8 cellular contexts compared by ENCODE assay signal in the genomic region with DNA sequence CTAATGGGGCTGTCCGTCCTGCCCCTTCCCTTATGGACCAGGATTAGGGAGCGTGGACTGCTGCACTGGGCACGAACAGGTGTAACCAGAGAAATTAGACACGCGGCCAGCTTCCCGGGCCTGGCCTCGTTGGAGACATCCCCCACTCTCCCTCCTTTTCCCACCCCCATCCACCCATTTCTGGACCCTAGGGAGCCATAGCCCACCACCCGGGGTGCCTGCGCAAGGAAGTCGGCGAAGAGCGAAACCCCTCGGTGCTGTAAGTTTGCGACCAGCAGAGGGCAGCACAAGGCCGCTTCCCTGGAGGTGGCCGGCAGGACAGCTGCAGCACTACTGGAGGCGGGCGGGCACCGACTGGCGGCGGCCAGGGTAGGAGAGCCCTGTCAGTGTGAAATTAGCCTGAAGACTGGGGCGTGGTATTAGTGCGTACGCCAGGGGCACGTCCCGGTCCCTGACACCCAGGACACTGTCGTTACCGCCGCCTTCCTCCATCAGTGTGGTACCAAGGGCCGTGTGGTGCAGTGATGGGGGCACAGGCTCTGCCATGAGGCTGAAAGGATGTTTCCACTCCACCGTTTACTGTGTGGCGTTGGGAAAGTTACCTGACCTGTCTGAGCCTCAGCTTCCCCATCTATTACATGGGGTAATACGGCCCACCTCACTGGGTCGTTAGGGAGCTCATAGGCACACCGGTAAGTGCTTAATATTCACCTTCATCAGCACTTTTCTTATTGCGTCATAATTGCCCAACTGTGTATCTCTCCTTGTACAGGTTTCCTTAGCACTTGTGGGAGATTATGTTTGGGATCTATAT. TPM values are rescaled to one million over a fixed set of nuclear protein-coding genes. Genes with fewer than 3 reads are reported as not detected.
DNase-seq lines count a peak whose midpoint lies in the region; ATAC-seq and TF ChIP-seq lines count a peak whose summit lies in the region.

No MANE protein-coding gene starts in this region.

- peak; percentile 70 for ATAC-seq in GM21529 (IDR thresholded peaks at IDR 0.05; ENCODE audit: unreplicated experiment)
- ATAC-seq in RWPE2 (ENCODE audit: low read depth), result peak; percentile 96
- ATAC-seq in stimulated activated naive CD8-positive, alpha-beta T cell treated with anti-CD3 and anti-CD28 coated beads, Interleukin-15, amount 100 ng/mL, for 72 hours, result peak; percentile 95

- no peak overlapping the region for H3K27ac ChIP-seq in RWPE2 (ENCODE audit: poor library complexity, severe bottlenecking)
- H3K27ac ChIP-seq in fibroblast of lung (ENCODE audit: insufficient read depth, low read length), result no peak overlapping the region
- H3K27ac ChIP-seq in neural progenitor cell, result no peak overlapping the region

- no peaks in the 10 kb centered on the region for H3K36me3 Mint-ChIP-seq in CD14-positive monocyte
- no peaks in the 10 kb centered on the region for H3K36me3 Mint-ChIP-seq in activated T-helper 1 cell treated with anti-CD3 and anti-CD28 coated beads, Interleukin-12 subunit alpha, Interleukin-12 subunit beta, Interleukin-2, Interleukin-4 antibody, amounts not matched to agents 30 ng/mL and 10 ng/mL and 1 ng/mL, durations not matched to agents 14 hours and 24 hours and 36 hours (ENCODE audit: low read depth)
- no peaks in the 10 kb centered on the region for H3K36me3 Mint-ChIP-seq in neural progenitor cell

- no peak overlapping the region for H3K4me2 ChIP-seq in fibroblast of lung (ENCODE audit: extremely low read depth, insufficient read depth, low read length)
- no peak overlapping the region for H3K4me2 ChIP-seq in neural progenitor cell

- H3K4me1 Mint-ChIP-seq in CD14-positive monocyte, result peaks cover 4% of the 10 kb centered on the region
- peaks cover 7% of the 10 kb centered on the region for H3K4me1 Mint-ChIP-seq in activated T-helper 1 cell treated with anti-CD3 and anti-CD28 coated beads, Interleukin-12 subunit alpha, Interleukin-12 subunit beta, Interleukin-2, Interleukin-4 antibody, amounts not matched to agents 30 ng/mL and 10 ng/mL and 1 ng/mL, durations not matched to agents 14 hours and 24 hours and 36 hours (ENCODE audit: low read depth)
- peaks cover 4% of the 10 kb centered on the region for H3K4me1 Mint-ChIP-seq in neural progenitor cell
- H3K4me1 Mint-ChIP-seq in stimulated activated naive CD8-positive, alpha-beta T cell treated with anti-CD3 and anti-CD28 coated beads, Interleukin-15, amount 100 ng/mL, for 72 hours, result peaks cover 6% of the 10 kb centered on the region

- intact Hi-C loops in CD14-positive monocyte (cut with micrococcal nuclease), result loop anchor here (5.0 kb wide), 3 partner anchors 46 to 84 kb away; no protein-coding TSS in a partner anchor
- intact Hi-C loops in activated T-helper 1 cell treated with anti-CD3 and anti-CD28 coated beads, Interleukin-12 subunit alpha, Interleukin-12 subunit beta, Interleukin-2, Interleukin-4 antibody, amounts not matched to agents 30 ng/mL and 10 ng/mL and 1 ng/mL, durations not matched to agents 14 hours and 24 hours and 36 hours (cut with micrococcal nuclease), result loop anchor here (1.0 to 10.0 kb wide), 5 partner anchors 15 to 217 kb away; no protein-coding TSS in a partner anchor

- H3K27me3 ChIP-seq in RWPE2 (ENCODE audit: insufficient read depth, poor library complexity, severe bottlenecking) (peaks cover 3% of the 10 kb centered on the region), fibroblast of lung (ENCODE audit: control insufficient read depth, insufficient read depth, low read length) (no peaks in the 10 kb centered on the region), neural progenitor cell (peaks cover 84% of the 10 kb centered on the region)

- no peaks in the 10 kb centered on the region for H3K79me2 ChIP-seq in fibroblast of lung (ENCODE audit: control insufficient read depth, insufficient read depth, low read length)
- no peaks in the 10 kb centered on the region for H3K79me2 ChIP-seq in neural progenitor cell (ENCODE audit: low read depth)

- H2AFZ ChIP-seq in fibroblast of lung (ENCODE audit: low read length) (no peak overlapping the region), neural progenitor cell (replicated peaks) (no peak overlapping the region)

- no peaks in the 10 kb centered on the region for H3K4me1 ChIP-seq in RWPE2 (ENCODE audit: insufficient read depth, poor library complexity, severe bottlenecking)
- peaks cover 2% of the 10 kb centered on the region for H3K4me1 ChIP-seq in fibroblast of lung (ENCODE audit: control insufficient read depth, extremely low read depth, insufficient read depth, low read length)
- H3K4me1 ChIP-seq in neural progenitor cell, result no peaks in the 10 kb centered on the region

- H3K4me3 Mint-ChIP-seq in CD14-positive monocyte, result peak overlapping the region in 1 of 2 donors; percentile 74
- H3K4me3 Mint-ChIP-seq in activated T-helper 1 cell treated with anti-CD3 and anti-CD28 coated beads, Interleukin-12 subunit alpha, Interleukin-12 subunit beta, Interleukin-2, Interleukin-4 antibody, amounts not matched to agents 30 ng/mL and 10 ng/mL and 1 ng/mL, durations not matched to agents 14 hours and 24 hours and 36 hours, result peak overlapping the region; percentile 15
- H3K4me3 Mint-ChIP-seq in neural progenitor cell, result no peak overlapping the region
- peak overlapping the region; percentile 46 to 66 for H3K4me3 Mint-ChIP-seq in stimulated activated naive CD8-positive, alpha-beta T cell treated with anti-CD3 and anti-CD28 coated beads, Interleukin-15, amount 100 ng/mL, for 72 hours

- no peaks in the 10 kb centered on the region for H4K20me1 ChIP-seq in fibroblast of lung (ENCODE audit: control insufficient read depth, extremely low read depth, insufficient read depth, low read length)
- no peaks in the 10 kb centered on the region for H4K20me1 ChIP-seq in neural progenitor cell (ENCODE audit: low read depth)

- H3K9ac ChIP-seq in fibroblast of lung (ENCODE audit: insufficient read depth, low read length) (no peak overlapping the region), neural progenitor cell (no peak overlapping the region)

- DNase-seq in CD14-positive monocyte (ENCODE audit: low spot score), result peak; percentile 78
- peak; percentile 64 for DNase-seq in M059J (ENCODE audit: low read depth)
- peak; percentile 79 for DNase-seq in RWPE2 (ENCODE audit: low spot score)
- DNase-seq in activated T-helper 1 cell treated with anti-CD3 and anti-CD28 coated beads, Interleukin-12 subunit alpha, Interleukin-12 subunit beta, Interleukin-2, Interleukin-4 antibody, amounts not matched to agents 30 ng/mL and 10 ng/mL and 1 ng/mL, durations not matched to agents 14 hours and 24 hours and 36 hours (ENCODE audit: low spot score), result peak; percentile 72
- peak; percentile 55 to 76 for DNase-seq in fibroblast of lung (ENCODE audit: low read depth in 2 of 2)
- peak; percentile 93 for DNase-seq in neural progenitor cell (ENCODE audit: low spot score)
- DNase-seq in stimulated activated naive CD8-positive, alpha-beta T cell treated with anti-CD3 and anti-CD28 coated beads, Interleukin-15, amount 100 ng/mL, for 72 hours, result peak; percentile 83 to 86

- H3K27ac Mint-ChIP-seq in CD14-positive monocyte, result no peak overlapping the region
- H3K27ac Mint-ChIP-seq in activated T-helper 1 cell treated with anti-CD3 and anti-CD28 coated beads, Interleukin-12 subunit alpha, Interleukin-12 subunit beta, Interleukin-2, Interleukin-4 antibody, amounts not matched to agents 30 ng/mL and 10 ng/mL and 1 ng/mL, durations not matched to agents 14 hours and 24 hours and 36 hours, result no peak overlapping the region
- no peak overlapping the region for H3K27ac Mint-ChIP-seq in neural progenitor cell
- H3K27ac Mint-ChIP-seq in stimulated activated naive CD8-positive, alpha-beta T cell treated with anti-CD3 and anti-CD28 coated beads, Interleukin-15, amount 100 ng/mL, for 72 hours, result no peak overlapping the region

- peak; percentile 90 for TF ChIP-seq CTCF in CD14-positive monocyte (IDR thresholded peaks at IDR 0.05)
- TF ChIP-seq CTCF in RWPE2 (IDR thresholded peaks at IDR 0.05; ENCODE audit: poor library complexity, severe bottlenecking), result peak; percentile 95
- TF ChIP-seq CTCF in fibroblast of lung (conservative IDR thresholded peaks at IDR 0.05 in 1 of 2, IDR thresholded peaks at IDR 0.05 in 1 of 2; ENCODE audit: low read depth in 1 of 2, low read length in 2 of 2), result peak; percentile 65 to 87
- peak; percentile 90 for TF ChIP-seq CTCF in neural progenitor cell (IDR thresholded peaks at IDR 0.05)

- peaks cover 41 to 67% (median 66%) of the 10 kb centered on the region in 3 donors for H3K27me3 Mint-ChIP-seq in CD14-positive monocyte (ENCODE audit: low read depth in 3 of 3)
- peaks cover 10% of the 10 kb centered on the region for H3K27me3 Mint-ChIP-seq in activated T-helper 1 cell treated with anti-CD3 and anti-CD28 coated beads, Interleukin-12 subunit alpha, Interleukin-12 subunit beta, Interleukin-2, Interleukin-4 antibody, amounts not matched to agents 30 ng/mL and 10 ng/mL and 1 ng/mL, durations not matched to agents 14 hours and 24 hours and 36 hours (ENCODE audit: insufficient read depth)
- H3K27me3 Mint-ChIP-seq in neural progenitor cell (ENCODE audit: insufficient read depth, low read depth), result peaks cover 31% of the 10 kb centered on the region
- H3K27me3 Mint-ChIP-seq in stimulated activated naive CD8-positive, alpha-beta T cell treated with anti-CD3 and anti-CD28 coated beads, Interleukin-15, amount 100 ng/mL, for 72 hours, result peaks cover 64% of the 10 kb centered on the region

- H3F3A ChIP-seq in neural progenitor cell (ENCODE audit: low read depth), result no peaks in the 10 kb centered on the region

- H3K9me3 ChIP-seq in RWPE2 (ENCODE audit: severe bottlenecking), result no peaks in the 10 kb centered on the region
- no peaks in the 10 kb centered on the region for H3K9me3 ChIP-seq in fibroblast of lung (ENCODE audit: control insufficient read depth, insufficient read depth, low read depth, low read length)
- H3K9me3 ChIP-seq in neural progenitor cell (ENCODE audit: low read depth), result no peaks in the 10 kb centered on the region

- H3K36me3 ChIP-seq in RWPE2 (ENCODE audit: low read depth) (no peaks in the 10 kb centered on the region), fibroblast of lung (ENCODE audit: control insufficient read depth, insufficient read depth, low read length) (no peaks in the 10 kb centered on the region), neural progenitor cell (no peaks in the 10 kb centered on the region)

- no peak overlapping the region for H3K4me3 ChIP-seq in RWPE2 (ENCODE audit: severe bottlenecking)
- H3K4me3 ChIP-seq in fibroblast of lung (replicated peaks in 1 of 4; ENCODE audit: control extremely low read depth in 1 of 4, insufficient read depth in 1 of 4, low read depth in 3 of 4, low read length in 4 of 4), result peak overlapping the region in 1 of 4 experiments; percentile 10
- no peak overlapping the region for H3K4me3 ChIP-seq in neural progenitor cell

- H3K9me3 Mint-ChIP-seq in CD14-positive monocyte (peaks cover 0 to 2% (median 0%) of the 10 kb centered on the region in 7 donors), neural progenitor cell (no peaks in the 10 kb centered on the region)
- no peaks in the 10 kb centered on the region for H3K9me3 Mint-ChIP-seq in activated T-helper 1 cell treated with anti-CD3 and anti-CD28 coated beads, Interleukin-12 subunit alpha, Interleukin-12 subunit beta, Interleukin-2, Interleukin-4 antibody, amounts not matched to agents 30 ng/mL and 10 ng/mL and 1 ng/mL, durations not matched to agents 14 hours and 24 hours and 36 hours
- no peaks in the 10 kb centered on the region for H3K9me3 Mint-ChIP-seq in stimulated activated naive CD8-positive, alpha-beta T cell treated with anti-CD3 and anti-CD28 coated beads, Interleukin-15, amount 100 ng/mL, for 72 hours

RNA-seq across cellular contexts. Expression of gene VAX2, which starts 28.8 kb away (rescaled TPM):
- not detected for polyA plus RNA-seq in CD14-positive monocyte
- total RNA-seq in M059J (2014; rRNA removed; shearing (Covaris generic)), result 1.2 and 3.5 TPM in 2 replicates
- not detected in 2 replicates for total RNA-seq in activated T-helper 1 cell treated with anti-CD3 and anti-CD28 coated beads, Interleukin-12 subunit alpha, Interleukin-12 subunit beta, Interleukin-2, Interleukin-4 antibody, amounts not matched to agents 30 ng/mL and 10 ng/mL and 1 ng/mL, durations not matched to agents 14 hours and 24 hours and 36 hours
- 1.8 and 2.0 TPM in 2 replicates for total RNA-seq in fibroblast of lung
- 0.85 and 0.94 TPM in 2 replicates for polyA plus RNA-seq in fibroblast of lung
- 2.1 and 2.8 TPM in 2 replicates for polyA plus RNA-seq in fibroblast of lung (2012)
- polyA minus RNA-seq in fibroblast of lung (ENCODE audit: low replicate concordance), result 0.48 and 0.75 TPM in 2 replicates
- 0.62 and 2.1 TPM in 2 replicates for total RNA-seq in neural progenitor cell (ENCODE audit: low replicate concordance)

RNA-seq across cellular contexts. Expression of gene CD207, which starts 36.0 kb away (rescaled TPM):
- not detected for polyA plus RNA-seq in CD14-positive monocyte
- not detected in 2 replicates for total RNA-seq in M059J (2014; rRNA removed; shearing (Covaris generic))
- total RNA-seq in activated T-helper 1 cell treated with anti-CD3 and anti-CD28 coated beads, Interleukin-12 subunit alpha, Interleukin-12 subunit beta, Interleukin-2, Interleukin-4 antibody, amounts not matched to agents 30 ng/mL and 10 ng/mL and 1 ng/mL, durations not matched to agents 14 hours and 24 hours and 36 hours, result not detected in 2 replicates
- not detected in 2 replicates for total RNA-seq in fibroblast of lung
- polyA plus RNA-seq in fibroblast of lung, result 0.03 TPM in 1 of 2 replicates, not detected in the other
- not detected in 2 replicates for polyA plus RNA-seq in fibroblast of lung (2012)
- polyA minus RNA-seq in fibroblast of lung (ENCODE audit: low replicate concordance), result not detected in 2 replicates
- not detected in 2 replicates for total RNA-seq in neural progenitor cell (ENCODE audit: low replicate concordance)

RNA-seq across cellular contexts. Expression of gene CLEC4F, which starts 51.2 kb away (rescaled TPM):
- polyA plus RNA-seq in CD14-positive monocyte, result 1 to 10 TPM in 1 of 2 donors, under 1 TPM in 1; 0.65 to 2.3 TPM
- total RNA-seq in M059J (2014; rRNA removed; shearing (Covaris generic)), result not detected in 2 replicates
- 0.10 TPM in 1 of 2 replicates, not detected in the other for total RNA-seq in activated T-helper 1 cell treated with anti-CD3 and anti-CD28 coated beads, Interleukin-12 subunit alpha, Interleukin-12 subunit beta, Interleukin-2, Interleukin-4 antibody, amounts not matched to agents 30 ng/mL and 10 ng/mL and 1 ng/mL, durations not matched to agents 14 hours and 24 hours and 36 hours
- total RNA-seq in fibroblast of lung, result not detected in 2 replicates
- not detected in 2 replicates for polyA plus RNA-seq in fibroblast of lung
- not detected in 2 replicates for polyA plus RNA-seq in fibroblast of lung (2012)
- polyA minus RNA-seq in fibroblast of lung (ENCODE audit: low replicate concordance), result not detected in 2 replicates
- total RNA-seq in neural progenitor cell (ENCODE audit: low replicate concordance), result not detected in 2 replicates
